1 cellular context compared by ENCODE assay signal in genomic region chr2:33512112-33512511, GRCh38.
TF ChIP-seq lines count a peak whose summit lies in the region.

No MANE protein-coding gene starts in this region.

TF ChIP-seq in H1, 55 proteins besides CTCF, POLR2A, EP300 and RAD21 (continued from another document):
- TF ChIP-seq EGR1 (IDR thresholded peaks at IDR 0.05; ENCODE audit: borderline replicate concordance, low read depth, low read length) (no peak), RXRA (IDR thresholded peaks at IDR 0.05; ENCODE audit: insufficient read depth, low read depth, low read length) (no peak), FOSL1 (IDR thresholded peaks at IDR 0.05; ENCODE audit: insufficient read depth, low read depth, low read length) (no peak), HDAC6 (IDR thresholded peaks at IDR 0.05; ENCODE audit: low read depth, low read length) (no peak), CHD1 (IDR thresholded peaks at IDR 0.05; ENCODE audit: low read depth, low read length) (no peak), CREB1 (IDR thresholded peaks at IDR 0.05) (no peak), ATF3 (IDR thresholded peaks at IDR 0.05; ENCODE audit: insufficient read depth, low read depth, low read length) (no peak), CHD2 (IDR thresholded peaks at IDR 0.05; ENCODE audit: low read length) (no peak), E2F6 (IDR thresholded peaks at IDR 0.05) (no peak), EZH2 (IDR thresholded peaks at IDR 0.05; ENCODE audit: low read depth, low read length, severe bottlenecking) (no peak), BCL11A (IDR thresholded peaks at IDR 0.05; ENCODE audit: low read depth in 2 of 2, low read length in 2 of 2) (no peak), SP1 (IDR thresholded peaks at IDR 0.05; ENCODE audit: low read depth, low read length) (no peak), RNF2 (IDR thresholded peaks at IDR 0.05; ENCODE audit: borderline replicate concordance, low read depth, low read length, missing control alignments, poor library complexity, severe bottlenecking) (no peak), RBBP5 (IDR thresholded peaks at IDR 0.05; ENCODE audit: borderline replicate concordance, low read depth, low read length) (no peak)
